18 cellular contexts compared by ENCODE assay signal in the genomic region with DNA sequence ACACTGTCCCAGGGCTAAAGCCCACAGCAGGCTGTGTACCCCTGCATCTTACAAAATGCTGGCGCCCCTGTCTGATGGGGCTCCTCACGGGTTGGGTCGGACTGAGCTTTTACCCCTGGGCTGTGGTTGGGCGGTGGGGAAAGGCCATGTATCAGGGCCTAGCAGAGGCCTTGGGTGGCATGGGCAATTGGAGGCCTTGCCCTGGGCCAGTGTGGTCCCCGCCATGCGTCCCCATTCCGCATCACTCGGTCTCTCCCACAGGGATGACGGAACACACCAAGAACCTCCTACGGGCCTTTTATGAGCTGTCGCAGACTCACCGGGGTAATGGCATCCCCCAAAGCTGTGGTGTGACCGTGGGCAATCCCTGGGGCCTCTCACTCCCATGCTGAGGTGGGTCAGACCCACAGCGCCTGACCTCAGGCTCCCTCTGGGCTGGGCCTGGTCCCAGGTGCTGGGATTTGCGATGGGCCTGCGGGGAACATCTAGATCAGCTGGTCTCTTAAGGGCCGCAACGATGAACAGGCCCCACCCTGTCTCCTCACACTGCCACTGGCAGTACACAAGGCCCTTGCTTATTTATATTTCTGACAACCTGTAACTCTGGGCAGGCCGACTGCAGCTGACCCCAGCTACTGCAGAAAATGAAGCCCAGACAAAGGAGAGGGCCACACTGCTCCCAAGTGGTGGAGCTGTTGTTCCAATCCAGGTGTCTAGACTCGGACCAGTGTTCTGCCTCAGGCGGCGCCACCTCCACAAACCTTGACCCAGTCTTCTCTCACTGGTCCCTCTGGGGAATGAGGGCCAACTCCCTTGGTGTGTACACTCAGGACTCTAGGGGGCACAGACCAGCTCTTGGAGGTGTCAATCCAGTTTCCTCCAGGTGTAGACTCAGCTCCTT. TPM values are rescaled to one million over a fixed set of nuclear protein-coding genes. Genes with fewer than 3 reads are reported as not detected.
"Had no signal": no experiment of that assay in that cellular context is flagged by ENCODE, and none has a peak within 500 bp of the region (broad histone marks: within the 10 kb centered on the region; RNA-seq: fewer than 3 reads in every experiment).

No MANE protein-coding gene starts in this region.

- DNase-seq: activated CD4-positive, alpha-beta T cell treated with anti-CD3 and anti-CD28 coated beads, Interleukin-2, amount 50 U/mL, for 48 hours; activated CD4-positive, CD25-positive, alpha-beta regulatory T cell treated with anti-CD3 and anti-CD28 coated beads, Interleukin-2, amount 50 U/mL, for 72 hours; activated CD8-positive, alpha-beta memory T cell treated with anti-CD3 and anti-CD28 coated beads, Interleukin-2, amount 10 ng/mL, durations not matched to agents 7 days and 5 days; activated gamma-delta T cell; activated T-cell treated with anti-CD3 and anti-CD28 coated beads, Interleukin-2, amount 50 U/mL, for 4 hours; amygdala; colonic mucosa; effector memory CD4-positive, alpha-beta T cell; left colon; mammary epithelial cell; naive thymus-derived CD4-positive, alpha-beta T cell; upper lobe of right lung had no signal

- H3K9me3 ChIP-seq: colonic mucosa, neutrophil, right atrium auricular region, upper lobe of right lung had no signal

- H3K4me3 ChIP-seq: colonic mucosa, right atrium auricular region, smooth muscle cell, upper lobe of right lung had no signal

- H3K27ac ChIP-seq: colonic mucosa, neutrophil, upper lobe of right lung had no signal

- H3K27me3 ChIP-seq: colonic mucosa, neutrophil, right atrium auricular region, upper lobe of right lung had no signal

- ATAC-seq: activated CD8-positive, alpha-beta memory T cell treated with anti-CD3 and anti-CD28 coated beads, Interleukin-2, amount 10 ng/mL, durations not matched to agents 7 days and 5 days; activated T-cell treated with anti-CD3 and anti-CD28 coated beads, Interleukin-2, amount 50 U/mL, for 4 hours; left colon; naive thymus-derived CD4-positive, alpha-beta T cell; stimulated activated memory B cell treated with anti-CD40 and anti-IgM and Interleukin-4, amounts not matched to agents 10 μg/mL and 1 μg/mL and 100 μg/mL, for 72 hours; upper lobe of right lung had no signal

- H3K4me1 ChIP-seq: colonic mucosa, upper lobe of right lung had no signal

- FAIRE-seq: bronchial epithelial cell had no signal

RNA-seq across cellular contexts. Expression of a gene that starts 12.3 kb away (rescaled TPM):
- total RNA-seq: activated CD8-positive, alpha-beta memory T cell treated with anti-CD3 and anti-CD28 coated beads, Interleukin-2, amount 10 ng/mL, durations not matched to agents 7 days and 5 days; activated T-cell treated with anti-CD3 and anti-CD28 coated beads, Interleukin-2, amount 50 U/mL, for 4 hours; left colon; mammary epithelial cell; mononuclear cell; naive thymus-derived CD4-positive, alpha-beta T cell; smooth muscle cell; upper lobe of right lung had no signal
- polyA plus RNA-seq: mammary epithelial cell; naive thymus-derived CD4-positive, alpha-beta T cell had no signal

RNA-seq across cellular contexts. Expression of a gene that starts 38.8 kb away (rescaled TPM):
- polyA plus RNA-seq: naive thymus-derived CD4-positive, alpha-beta T cell had no signal
